In the genomic region with DNA sequence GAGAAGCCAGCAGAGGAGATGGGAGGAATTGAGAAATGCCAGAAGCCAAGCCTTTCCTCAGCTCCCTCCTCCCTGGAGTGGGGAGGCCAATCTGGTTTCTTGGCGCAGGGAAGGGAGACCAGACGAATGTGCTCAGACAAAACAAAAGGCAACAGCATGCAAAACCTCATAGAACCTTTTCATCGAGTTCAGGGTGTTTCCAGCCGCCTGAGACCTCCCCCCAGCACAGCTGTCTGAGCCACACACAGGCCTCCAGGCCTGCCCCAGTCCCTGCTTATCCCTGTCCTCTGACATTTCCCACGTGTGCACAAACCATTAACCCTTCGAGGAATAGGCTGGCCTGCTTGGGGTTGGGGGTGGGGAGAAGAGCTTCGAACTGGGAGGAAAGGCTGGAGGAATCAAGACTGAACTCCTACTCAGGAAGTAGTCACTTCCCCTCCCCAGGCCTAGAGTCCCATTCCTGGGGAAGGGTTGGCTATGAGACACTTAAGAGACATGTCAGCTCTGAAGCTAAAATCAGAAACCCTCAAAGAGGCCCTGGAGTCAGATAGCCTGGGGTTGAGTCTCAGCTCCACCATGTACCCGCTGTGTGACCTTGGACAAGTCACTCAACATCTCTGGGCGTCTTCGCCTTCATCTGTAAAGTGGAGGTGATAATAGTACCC, we compare ENCODE assay signal across 1 cellular context.
TF ChIP-seq lines count a peak whose summit lies in the region.

No MANE protein-coding gene starts in this region.

TF ChIP-seq in GM23338, 12 proteins besides CTCF, POLR2A, EP300 and RAD21 (continued from another document):
- TF ChIP-seq, protein P1, sequence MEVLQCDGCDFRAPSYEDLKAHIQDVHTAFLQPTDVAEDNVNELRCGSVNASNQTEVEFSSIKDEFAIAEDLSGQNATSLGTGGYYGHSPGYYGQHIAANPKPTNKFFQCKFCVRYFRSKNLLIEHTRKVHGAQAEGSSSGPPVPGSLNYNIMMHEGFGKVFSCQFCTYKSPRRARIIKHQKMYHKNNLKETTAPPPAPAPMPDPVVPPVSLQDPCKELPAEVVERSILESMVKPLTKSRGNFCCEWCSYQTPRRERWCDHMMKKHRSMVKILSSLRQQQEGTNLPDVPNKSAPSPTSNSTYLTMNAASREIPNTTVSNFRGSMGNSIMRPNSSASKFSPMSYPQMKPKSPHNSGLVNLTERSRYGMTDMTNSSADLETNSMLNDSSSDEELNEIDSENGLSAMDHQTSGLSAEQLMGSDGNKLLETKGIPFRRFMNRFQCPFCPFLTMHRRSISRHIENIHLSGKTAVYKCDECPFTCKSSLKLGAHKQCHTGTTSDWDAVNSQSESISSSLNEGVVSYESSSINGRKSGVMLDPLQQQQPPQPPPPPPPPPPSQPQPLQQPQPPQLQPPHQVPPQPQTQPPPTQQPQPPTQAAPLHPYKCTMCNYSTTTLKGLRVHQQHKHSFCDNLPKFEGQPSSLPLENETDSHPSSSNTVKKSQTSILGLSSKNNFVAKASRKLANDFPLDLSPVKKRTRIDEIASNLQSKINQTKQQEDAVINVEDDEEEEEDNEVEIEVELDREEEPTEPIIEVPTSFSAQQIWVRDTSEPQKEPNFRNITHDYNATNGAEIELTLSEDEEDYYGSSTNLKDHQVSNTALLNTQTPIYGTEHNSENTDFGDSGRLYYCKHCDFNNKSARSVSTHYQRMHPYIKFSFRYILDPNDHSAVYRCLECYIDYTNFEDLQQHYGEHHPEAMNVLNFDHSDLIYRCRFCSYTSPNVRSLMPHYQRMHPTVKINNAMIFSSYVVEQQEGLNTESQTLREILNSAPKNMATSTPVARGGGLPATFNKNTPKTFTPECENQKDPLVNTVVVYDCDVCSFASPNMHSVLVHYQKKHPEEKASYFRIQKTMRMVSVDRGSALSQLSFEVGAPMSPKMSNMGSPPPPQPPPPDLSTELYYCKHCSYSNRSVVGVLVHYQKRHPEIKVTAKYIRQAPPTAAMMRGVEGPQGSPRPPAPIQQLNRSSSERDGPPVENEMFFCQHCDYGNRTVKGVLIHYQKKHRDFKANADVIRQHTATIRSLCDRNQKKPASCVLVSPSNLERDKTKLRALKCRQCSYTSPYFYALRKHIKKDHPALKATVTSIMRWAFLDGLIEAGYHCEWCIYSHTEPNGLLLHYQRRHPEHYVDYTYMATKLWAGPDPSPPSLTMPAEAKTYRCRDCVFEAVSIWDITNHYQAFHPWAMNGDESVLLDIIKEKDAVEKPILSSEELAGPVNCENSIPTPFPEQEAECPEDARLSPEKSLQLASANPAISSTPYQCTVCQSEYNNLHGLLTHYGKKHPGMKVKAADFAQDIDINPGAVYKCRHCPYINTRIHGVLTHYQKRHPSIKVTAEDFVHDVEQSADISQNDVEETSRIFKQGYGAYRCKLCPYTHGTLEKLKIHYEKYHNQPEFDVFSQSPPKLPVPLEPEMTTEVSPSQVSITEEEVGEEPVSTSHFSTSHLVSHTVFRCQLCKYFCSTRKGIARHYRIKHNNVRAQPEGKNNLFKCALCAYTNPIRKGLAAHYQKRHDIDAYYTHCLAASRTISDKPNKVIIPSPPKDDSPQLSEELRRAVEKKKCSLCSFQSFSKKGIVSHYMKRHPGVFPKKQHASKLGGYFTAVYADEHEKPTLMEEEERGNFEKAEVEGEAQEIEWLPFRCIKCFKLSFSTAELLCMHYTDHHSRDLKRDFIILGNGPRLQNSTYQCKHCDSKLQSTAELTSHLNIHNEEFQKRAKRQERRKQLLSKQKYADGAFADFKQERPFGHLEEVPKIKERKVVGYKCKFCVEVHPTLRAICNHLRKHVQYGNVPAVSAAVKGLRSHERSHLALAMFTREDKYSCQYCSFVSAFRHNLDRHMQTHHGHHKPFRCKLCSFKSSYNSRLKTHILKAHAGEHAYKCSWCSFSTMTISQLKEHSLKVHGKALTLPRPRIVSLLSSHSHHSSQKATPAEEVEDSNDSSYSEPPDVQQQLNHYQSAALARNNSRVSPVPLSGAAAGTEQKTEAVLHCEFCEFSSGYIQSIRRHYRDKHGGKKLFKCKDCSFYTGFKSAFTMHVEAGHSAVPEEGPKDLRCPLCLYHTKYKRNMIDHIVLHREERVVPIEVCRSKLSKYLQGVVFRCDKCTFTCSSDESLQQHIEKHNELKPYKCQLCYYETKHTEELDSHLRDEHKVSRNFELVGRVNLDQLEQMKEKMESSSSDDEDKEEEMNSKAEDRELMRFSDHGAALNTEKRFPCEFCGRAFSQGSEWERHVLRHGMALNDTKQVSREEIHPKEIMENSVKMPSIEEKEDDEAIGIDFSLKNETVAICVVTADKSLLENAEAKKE (CRISPR knock-in tag; IDR thresholded peaks at IDR 0.05) = no peak
- TF ChIP-seq EZH2 (IDR thresholded peaks at IDR 0.05; ENCODE audit: low read depth, unreplicated experiment) = no peak
